In the genomic region with DNA sequence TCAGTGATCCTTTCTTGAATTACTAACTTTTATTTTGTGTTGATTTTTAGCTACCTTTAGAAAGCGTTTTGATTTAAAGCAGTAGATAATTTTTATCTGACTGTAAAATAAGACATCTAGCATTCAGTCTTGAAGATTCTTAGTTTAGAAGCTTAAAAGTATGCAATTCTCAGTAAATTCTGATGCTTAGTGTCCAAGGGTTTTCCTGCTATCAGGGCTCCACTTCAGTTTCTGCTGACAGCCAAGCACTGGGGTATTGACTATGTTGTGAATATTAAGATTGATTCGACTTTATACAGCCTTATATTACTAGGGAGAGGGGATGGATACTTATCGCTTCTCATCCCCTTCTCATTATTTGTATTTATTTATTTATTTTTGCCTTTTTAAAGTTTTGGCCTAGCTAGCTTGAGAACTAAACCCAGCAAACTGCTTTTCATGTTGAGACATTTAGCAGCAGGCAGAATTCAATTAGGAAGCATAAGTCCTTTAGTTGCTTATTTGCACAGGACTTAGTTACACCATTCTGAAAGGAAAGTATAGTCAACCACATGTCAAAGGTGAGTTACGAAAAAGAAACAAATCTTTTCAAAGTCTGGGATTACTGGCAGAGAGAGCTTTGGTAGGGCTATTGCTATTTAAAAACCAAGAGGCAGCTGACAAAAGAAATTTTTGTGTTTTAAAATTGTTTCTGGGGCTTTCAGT, we compare ENCODE assay signal across 8 cellular contexts. TPM values are rescaled to one million over a fixed set of nuclear protein-coding genes. Genes with fewer than 3 reads are reported as not detected.
DNase-seq lines count a peak whose midpoint lies in the region; ATAC-seq and TF ChIP-seq lines count a peak whose summit lies in the region.

No MANE protein-coding gene starts in this region.

- ATAC-seq in gastroesophageal sphincter (no peak), HG03196 (IDR thresholded peaks at IDR 0.05; ENCODE audit: unreplicated experiment) (no peak)

- H3K4me3 ChIP-seq in SU-DHL-6 (ENCODE audit: insufficient read depth, low read length, poor library complexity, severe bottlenecking) (no peak overlapping the region), gastroesophageal sphincter (peak overlapping the region; percentile 27 to 85), skeletal muscle satellite cell (ENCODE audit: low read length) (no peak overlapping the region)

- TF ChIP-seq CTCF in SU-DHL-6 (IDR thresholded peaks at IDR 0.05; ENCODE audit: insufficient read depth, low read length, poor library complexity, severe bottlenecking) (no peak), gastroesophageal sphincter (IDR thresholded peaks at IDR 0.05) (no peak)

- H3F3A ChIP-seq in SU-DHL-6 (ENCODE audit: insufficient read depth) = no peaks in the 10 kb centered on the region; the same call in 1 of the 2 replicates

- H3K9me2 ChIP-seq in SU-DHL-6 (replicated peaks; ENCODE audit: insufficient read depth, low read length) = no peaks in the 10 kb centered on the region

- TF ChIP-seq POLR2A in gastroesophageal sphincter (IDR thresholded peaks at IDR 0.05) = no peak

- H3K27me3 ChIP-seq in SU-DHL-6 (ENCODE audit: low read length) = no peaks in the 10 kb centered on the region
- no peaks in the 10 kb centered on the region for H3K27me3 ChIP-seq in gastroesophageal sphincter
- H3K27me3 ChIP-seq in skeletal muscle satellite cell (ENCODE audit: control insufficient read depth, insufficient read depth, low read length) = no peaks in the 10 kb centered on the region

- H3K27ac ChIP-seq in SU-DHL-6 (ENCODE audit: low read depth, low read length) (no peak overlapping the region), gastroesophageal sphincter (peak overlapping the region; percentile 35 to 95 (median 70))

- H3K9ac ChIP-seq in SU-DHL-6 (ENCODE audit: low read length) (no peak overlapping the region), skeletal muscle satellite cell (ENCODE audit: low read depth, low read length) (no peak overlapping the region)

- H2AFZ ChIP-seq in SU-DHL-6 (ENCODE audit: low read depth, low read length, severe bottlenecking) = no peak overlapping the region

- H3K79me2 ChIP-seq in SU-DHL-6 (ENCODE audit: insufficient read depth, low read length) = no peaks in the 10 kb centered on the region

- H4K20me1 ChIP-seq in SU-DHL-6 (ENCODE audit: low read depth, low read length) = no peaks in the 10 kb centered on the region

- 33 to 38% methylated on average over 4 of the region's 4 CpGs for WGBS in gastroesophageal sphincter (ENCODE audit: low coverage in 1 of 2), 2 donors

- H3K4me2 ChIP-seq in SU-DHL-6 (ENCODE audit: low read depth, low read length, poor library complexity, severe bottlenecking) (peak overlapping the region; percentile 16), skeletal muscle satellite cell (ENCODE audit: low read length) (peak overlapping the region; percentile 92)

- peak; percentile 20 for DNase-seq in NCI-H2196 treated with DMSO at 0.1 percent for 48 hours (lab: John Stamatoyannopoulos, UW; ENCODE audit: unreplicated experiment)
- no peak for DNase-seq in NCI-H2196 (lab: John Stamatoyannopoulos, UW; ENCODE audit: unreplicated experiment)
- no peak for DNase-seq in activated naive CD4-positive, alpha-beta T cell treated with Interleukin-2 at 50 U/mL for 16 hours
- DNase-seq in SW 1271 (lab: John Stamatoyannopoulos, UW) = no peak

- TF ChIP-seq EP300 in gastroesophageal sphincter (IDR thresholded peaks at IDR 0.05) = no peak

- peaks cover 3% of the 10 kb centered on the region for H3K36me3 ChIP-seq in SU-DHL-6 (ENCODE audit: low read length)
- H3K36me3 ChIP-seq in gastroesophageal sphincter = no peaks in the 10 kb centered on the region
- H3K36me3 ChIP-seq in skeletal muscle satellite cell (ENCODE audit: insufficient read depth, low read length) = peaks cover 6% of the 10 kb centered on the region

- H3K4me1 ChIP-seq in gastroesophageal sphincter = peaks cover 3 to 69% (median 4%) of the 10 kb centered on the region in 3 donors
- peaks cover 34% of the 10 kb centered on the region for H3K4me1 ChIP-seq in skeletal muscle satellite cell (ENCODE audit: control insufficient read depth, insufficient read depth, low read length)

- H3K9me3 ChIP-seq in SU-DHL-6 (ENCODE audit: insufficient read depth, low read length) = no peaks in the 10 kb centered on the region
- no peaks in the 10 kb centered on the region for H3K9me3 ChIP-seq in gastroesophageal sphincter
- H3K9me3 ChIP-seq in skeletal muscle satellite cell (replicated peaks; ENCODE audit: low read length) = no peaks in the 10 kb centered on the region

RNA-seq across cellular contexts. Expression of a gene that starts 2.9 kb away (rescaled TPM):
- total RNA-seq in gastroesophageal sphincter = 10 to 100 TPM; 59.9 to 81.4 (median 71.8) TPM
- 17.0 and 17.7 TPM in 2 replicates for total RNA-seq in skeletal muscle satellite cell (2012; rRNA removed)

RNA-seq across cellular contexts. Expression of a gene that starts 43.1 kb away (rescaled TPM):
- total RNA-seq in gastroesophageal sphincter = 100 to 1,000 TPM in 1 of 4 donors, 10 to 100 TPM in 3; 76.5 to 141 (median 87.5) TPM
- total RNA-seq in skeletal muscle satellite cell (2012; rRNA removed) = 87.4 and 87.7 TPM in 2 replicates

Comparison
In these comparisons a context has a peak if more than half of its experiments do, and no peak if none do; other contexts are left out.
1. H3K4me3 ChIP-seq: peak in gastroesophageal sphincter (2 of 2); none in SU-DHL-6 (single experiment) and skeletal muscle satellite cell (single experiment).